1 cellular context compared by ENCODE assay signal in the genomic region with DNA sequence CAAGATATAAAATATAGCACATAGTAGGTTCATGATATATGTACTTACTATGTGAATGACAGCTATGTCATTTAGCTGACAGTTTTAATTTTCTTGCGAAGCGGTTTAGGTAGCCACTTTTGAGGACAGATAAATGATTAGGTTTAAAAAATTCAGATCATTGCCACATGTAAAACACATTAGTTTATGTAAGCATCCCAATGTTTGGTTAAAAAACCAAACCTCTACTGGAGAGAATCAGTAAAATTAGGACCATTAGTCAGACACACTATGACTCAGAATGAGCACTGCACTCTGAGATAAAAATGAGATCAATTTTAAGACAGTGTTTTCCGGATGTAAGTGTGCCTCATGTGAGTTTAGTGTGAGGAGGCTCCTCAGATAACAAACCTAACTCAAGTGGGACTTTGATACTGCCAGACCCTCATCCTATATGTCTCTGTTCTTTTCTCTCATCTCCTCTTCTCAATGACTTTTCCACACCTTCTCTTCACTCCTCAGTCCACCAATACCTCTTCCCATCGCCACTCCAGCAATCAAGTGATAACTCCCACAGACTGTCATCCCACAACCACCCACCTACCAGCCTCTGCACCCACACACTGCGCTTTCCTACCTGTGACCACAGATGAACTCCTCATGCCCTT.
TF ChIP-seq lines count a peak whose summit lies in the region.

No MANE protein-coding gene starts in this region.

TF ChIP-seq in K562, 482 proteins besides CTCF, POLR2A, EP300 and RAD21 (continued from another document and continues in another):
- TF ChIP-seq, protein P1, sequence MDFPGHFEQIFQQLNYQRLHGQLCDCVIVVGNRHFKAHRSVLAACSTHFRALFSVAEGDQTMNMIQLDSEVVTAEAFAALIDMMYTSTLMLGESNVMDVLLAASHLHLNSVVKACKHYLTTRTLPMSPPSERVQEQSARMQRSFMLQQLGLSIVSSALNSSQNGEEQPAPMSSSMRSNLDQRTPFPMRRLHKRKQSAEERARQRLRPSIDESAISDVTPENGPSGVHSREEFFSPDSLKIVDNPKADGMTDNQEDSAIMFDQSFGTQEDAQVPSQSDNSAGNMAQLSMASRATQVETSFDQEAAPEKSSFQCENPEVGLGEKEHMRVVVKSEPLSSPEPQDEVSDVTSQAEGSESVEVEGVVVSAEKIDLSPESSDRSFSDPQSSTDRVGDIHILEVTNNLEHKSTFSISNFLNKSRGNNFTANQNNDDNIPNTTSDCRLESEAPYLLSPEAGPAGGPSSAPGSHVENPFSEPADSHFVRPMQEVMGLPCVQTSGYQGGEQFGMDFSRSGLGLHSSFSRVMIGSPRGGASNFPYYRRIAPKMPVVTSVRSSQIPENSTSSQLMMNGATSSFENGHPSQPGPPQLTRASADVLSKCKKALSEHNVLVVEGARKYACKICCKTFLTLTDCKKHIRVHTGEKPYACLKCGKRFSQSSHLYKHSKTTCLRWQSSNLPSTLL (IDR thresholded peaks at IDR 0.05) = no peak
- TF ChIP-seq BMI1 (IDR thresholded peaks at IDR 0.05; ENCODE audit: low read length) (no peak), GABPA (tag; conservative IDR thresholded peaks at IDR 0.05; ENCODE audit: low read depth) (no peak), XRCC4 (IDR thresholded peaks at IDR 0.05; ENCODE audit: extremely low read depth, insufficient read depth, insufficient read length) (no peak), EP400 (IDR thresholded peaks at IDR 0.05) (peak; percentile 44; the same call in 1 of the 2 replicates), PRPF4 (IDR thresholded peaks at IDR 0.05; ENCODE audit: insufficient read depth, low read depth, low read length, poor library complexity, severe bottlenecking) (no peak), EZH2 (IDR thresholded peaks at IDR 0.05; ENCODE audit: borderline replicate concordance, low read depth, low read length) (no peak), FIP1L1 (IDR thresholded peaks at IDR 0.05; ENCODE audit: low read depth, low read length, poor library complexity, severe bottlenecking) (no peak), SETDB1 (IDR thresholded peaks at IDR 0.05; ENCODE audit: low read length) (no peak), NR2F6 (CRISPR knock-in tag; IDR thresholded peaks at IDR 0.05) (no peak), NR3C1 (CRISPR knock-in tag; IDR thresholded peaks at IDR 0.05) (no peak), PURB (CRISPR knock-in tag; IDR thresholded peaks at IDR 0.05; ENCODE audit: low read depth) (no peak), SAFB (IDR thresholded peaks at IDR 0.05; ENCODE audit: borderline replicate concordance, low read depth, low read length) (no peak), ETV6 (IDR thresholded peaks at IDR 0.05; ENCODE audit: borderline replicate concordance in 1 of 2, low read depth in 2 of 2, low read length in 1 of 2) (no peak), ETV6 (CRISPR knock-in tag; IDR thresholded peaks at IDR 0.05; ENCODE audit: borderline replicate concordance) (no peak), HDAC6 (IDR thresholded peaks at IDR 0.05; ENCODE audit: low read depth, low read length) (no peak), MAFK (IDR thresholded peaks at IDR 0.05; ENCODE audit: low read length) (no peak), KAT2B (IDR thresholded peaks at IDR 0.05; ENCODE audit: low read depth, low read length) (no peak), RBM15 (IDR thresholded peaks at IDR 0.05; ENCODE audit: insufficient read depth, low read length) (no peak), ZNF140 (CRISPR knock-in tag; IDR thresholded peaks at IDR 0.05) (no peak), ZNF384 (IDR thresholded peaks at IDR 0.05; ENCODE audit: low read depth, low read length) (no peak), ZNF232 (CRISPR knock-in tag; IDR thresholded peaks at IDR 0.05) (no peak), FOXA1 (IDR thresholded peaks at IDR 0.05; ENCODE audit: borderline replicate concordance) (no peak), ZFX (CRISPR knock-in tag; IDR thresholded peaks at IDR 0.05) (peak; percentile 20; the same call in 1 of the 2 replicates), RBM39 (optimal IDR thresholded peaks at IDR 0.05; ENCODE audit: low read depth, low read length) (no peak), ZNF717 (CRISPR knock-in tag; IDR thresholded peaks at IDR 0.05) (no peak), E2F3 (CRISPR knock-in tag; IDR thresholded peaks at IDR 0.05) (no peak), RAD51 (IDR thresholded peaks at IDR 0.05; ENCODE audit: borderline replicate concordance, low read depth) (no peak), ZKSCAN3 (CRISPR knock-in tag; IDR thresholded peaks at IDR 0.05) (no peak), TCF3 (CRISPR knock-in tag; IDR thresholded peaks at IDR 0.05) (peak; percentile 88), U2AF1 (optimal IDR thresholded peaks at IDR 0.05; ENCODE audit: low read depth, low read length) (no peak), ZBTB7A (IDR thresholded peaks at IDR 0.05; ENCODE audit: borderline replicate concordance, control insufficient read depth, low read depth, low read length) (no peak), TEAD2 (tag; IDR thresholded peaks at IDR 0.05) (no peak)
- TF ChIP-seq, protein P2, sequence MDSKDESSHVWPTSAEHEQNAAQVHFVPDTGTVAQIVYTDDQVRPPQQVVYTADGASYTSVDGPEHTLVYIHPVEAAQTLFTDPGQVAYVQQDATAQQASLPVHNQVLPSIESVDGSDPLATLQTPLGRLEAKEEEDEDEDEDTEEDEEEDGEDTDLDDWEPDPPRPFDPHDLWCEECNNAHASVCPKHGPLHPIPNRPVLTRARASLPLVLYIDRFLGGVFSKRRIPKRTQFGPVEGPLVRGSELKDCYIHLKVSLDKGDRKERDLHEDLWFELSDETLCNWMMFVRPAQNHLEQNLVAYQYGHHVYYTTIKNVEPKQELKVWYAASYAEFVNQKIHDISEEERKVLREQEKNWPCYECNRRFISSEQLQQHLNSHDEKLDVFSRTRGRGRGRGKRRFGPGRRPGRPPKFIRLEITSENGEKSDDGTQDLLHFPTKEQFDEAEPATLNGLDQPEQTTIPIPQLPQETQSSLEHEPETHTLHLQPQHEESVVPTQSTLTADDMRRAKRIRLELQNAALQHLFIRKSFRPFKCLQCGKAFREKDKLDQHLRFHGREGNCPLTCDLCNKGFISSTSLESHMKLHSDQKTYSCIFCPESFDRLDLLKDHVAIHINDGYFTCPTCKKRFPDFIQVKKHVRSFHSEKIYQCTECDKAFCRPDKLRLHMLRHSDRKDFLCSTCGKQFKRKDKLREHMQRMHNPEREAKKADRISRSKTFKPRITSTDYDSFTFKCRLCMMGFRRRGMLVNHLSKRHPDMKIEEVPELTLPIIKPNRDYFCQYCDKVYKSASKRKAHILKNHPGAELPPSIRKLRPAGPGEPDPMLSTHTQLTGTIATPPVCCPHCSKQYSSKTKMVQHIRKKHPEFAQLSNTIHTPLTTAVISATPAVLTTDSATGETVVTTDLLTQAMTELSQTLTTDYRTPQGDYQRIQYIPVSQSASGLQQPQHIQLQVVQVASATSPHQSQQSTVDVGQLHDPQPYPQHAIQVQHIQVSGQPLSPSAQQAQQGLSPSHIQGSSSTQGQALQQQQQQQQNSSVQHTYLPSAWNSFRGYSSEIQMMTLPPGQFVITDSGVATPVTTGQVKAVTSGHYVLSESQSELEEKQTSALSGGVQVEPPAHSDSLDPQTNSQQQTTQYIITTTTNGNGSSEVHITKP (IDR thresholded peaks at IDR 0.05; ENCODE audit: partially characterized antibody) = peak; percentile 15
- TF ChIP-seq, protein P3, sequence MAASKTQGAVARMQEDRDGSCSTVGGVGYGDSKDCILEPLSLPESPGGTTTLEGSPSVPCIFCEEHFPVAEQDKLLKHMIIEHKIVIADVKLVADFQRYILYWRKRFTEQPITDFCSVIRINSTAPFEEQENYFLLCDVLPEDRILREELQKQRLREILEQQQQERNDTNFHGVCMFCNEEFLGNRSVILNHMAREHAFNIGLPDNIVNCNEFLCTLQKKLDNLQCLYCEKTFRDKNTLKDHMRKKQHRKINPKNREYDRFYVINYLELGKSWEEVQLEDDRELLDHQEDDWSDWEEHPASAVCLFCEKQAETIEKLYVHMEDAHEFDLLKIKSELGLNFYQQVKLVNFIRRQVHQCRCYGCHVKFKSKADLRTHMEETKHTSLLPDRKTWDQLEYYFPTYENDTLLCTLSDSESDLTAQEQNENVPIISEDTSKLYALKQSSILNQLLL (CRISPR knock-in tag; IDR thresholded peaks at IDR 0.05; ENCODE audit: borderline replicate concordance) = no peak
- TF ChIP-seq, protein P4, sequence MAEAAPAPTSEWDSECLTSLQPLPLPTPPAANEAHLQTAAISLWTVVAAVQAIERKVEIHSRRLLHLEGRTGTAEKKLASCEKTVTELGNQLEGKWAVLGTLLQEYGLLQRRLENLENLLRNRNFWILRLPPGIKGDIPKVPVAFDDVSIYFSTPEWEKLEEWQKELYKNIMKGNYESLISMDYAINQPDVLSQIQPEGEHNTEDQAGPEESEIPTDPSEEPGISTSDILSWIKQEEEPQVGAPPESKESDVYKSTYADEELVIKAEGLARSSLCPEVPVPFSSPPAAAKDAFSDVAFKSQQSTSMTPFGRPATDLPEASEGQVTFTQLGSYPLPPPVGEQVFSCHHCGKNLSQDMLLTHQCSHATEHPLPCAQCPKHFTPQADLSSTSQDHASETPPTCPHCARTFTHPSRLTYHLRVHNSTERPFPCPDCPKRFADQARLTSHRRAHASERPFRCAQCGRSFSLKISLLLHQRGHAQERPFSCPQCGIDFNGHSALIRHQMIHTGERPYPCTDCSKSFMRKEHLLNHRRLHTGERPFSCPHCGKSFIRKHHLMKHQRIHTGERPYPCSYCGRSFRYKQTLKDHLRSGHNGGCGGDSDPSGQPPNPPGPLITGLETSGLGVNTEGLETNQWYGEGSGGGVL (CRISPR knock-in tag; IDR thresholded peaks at IDR 0.05) = no peak
- TF ChIP-seq, protein P5, sequence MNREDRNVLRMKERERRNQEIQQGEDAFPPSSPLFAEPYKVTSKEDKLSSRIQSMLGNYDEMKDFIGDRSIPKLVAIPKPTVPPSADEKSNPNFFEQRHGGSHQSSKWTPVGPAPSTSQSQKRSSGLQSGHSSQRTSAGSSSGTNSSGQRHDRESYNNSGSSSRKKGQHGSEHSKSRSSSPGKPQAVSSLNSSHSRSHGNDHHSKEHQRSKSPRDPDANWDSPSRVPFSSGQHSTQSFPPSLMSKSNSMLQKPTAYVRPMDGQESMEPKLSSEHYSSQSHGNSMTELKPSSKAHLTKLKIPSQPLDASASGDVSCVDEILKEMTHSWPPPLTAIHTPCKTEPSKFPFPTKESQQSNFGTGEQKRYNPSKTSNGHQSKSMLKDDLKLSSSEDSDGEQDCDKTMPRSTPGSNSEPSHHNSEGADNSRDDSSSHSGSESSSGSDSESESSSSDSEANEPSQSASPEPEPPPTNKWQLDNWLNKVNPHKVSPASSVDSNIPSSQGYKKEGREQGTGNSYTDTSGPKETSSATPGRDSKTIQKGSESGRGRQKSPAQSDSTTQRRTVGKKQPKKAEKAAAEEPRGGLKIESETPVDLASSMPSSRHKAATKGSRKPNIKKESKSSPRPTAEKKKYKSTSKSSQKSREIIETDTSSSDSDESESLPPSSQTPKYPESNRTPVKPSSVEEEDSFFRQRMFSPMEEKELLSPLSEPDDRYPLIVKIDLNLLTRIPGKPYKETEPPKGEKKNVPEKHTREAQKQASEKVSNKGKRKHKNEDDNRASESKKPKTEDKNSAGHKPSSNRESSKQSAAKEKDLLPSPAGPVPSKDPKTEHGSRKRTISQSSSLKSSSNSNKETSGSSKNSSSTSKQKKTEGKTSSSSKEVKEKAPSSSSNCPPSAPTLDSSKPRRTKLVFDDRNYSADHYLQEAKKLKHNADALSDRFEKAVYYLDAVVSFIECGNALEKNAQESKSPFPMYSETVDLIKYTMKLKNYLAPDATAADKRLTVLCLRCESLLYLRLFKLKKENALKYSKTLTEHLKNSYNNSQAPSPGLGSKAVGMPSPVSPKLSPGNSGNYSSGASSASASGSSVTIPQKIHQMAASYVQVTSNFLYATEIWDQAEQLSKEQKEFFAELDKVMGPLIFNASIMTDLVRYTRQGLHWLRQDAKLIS (CRISPR knock-in tag; IDR thresholded peaks at IDR 0.05) = no peak; the same call in 1 of the 2 replicates
- TF ChIP-seq, protein P6, sequence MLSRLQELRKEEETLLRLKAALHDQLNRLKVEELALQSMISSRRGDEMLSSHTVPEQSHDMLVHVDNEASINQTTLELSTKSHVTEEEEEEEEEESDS (CRISPR knock-in tag; IDR thresholded peaks at IDR 0.05) = no peak
- TF ChIP-seq, protein P7, sequence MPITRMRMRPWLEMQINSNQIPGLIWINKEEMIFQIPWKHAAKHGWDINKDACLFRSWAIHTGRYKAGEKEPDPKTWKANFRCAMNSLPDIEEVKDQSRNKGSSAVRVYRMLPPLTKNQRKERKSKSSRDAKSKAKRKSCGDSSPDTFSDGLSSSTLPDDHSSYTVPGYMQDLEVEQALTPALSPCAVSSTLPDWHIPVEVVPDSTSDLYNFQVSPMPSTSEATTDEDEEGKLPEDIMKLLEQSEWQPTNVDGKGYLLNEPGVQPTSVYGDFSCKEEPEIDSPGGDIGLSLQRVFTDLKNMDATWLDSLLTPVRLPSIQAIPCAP (CRISPR knock-in tag; IDR thresholded peaks at IDR 0.05; ENCODE audit: borderline replicate concordance) = no peak
- TF ChIP-seq, protein P8, sequence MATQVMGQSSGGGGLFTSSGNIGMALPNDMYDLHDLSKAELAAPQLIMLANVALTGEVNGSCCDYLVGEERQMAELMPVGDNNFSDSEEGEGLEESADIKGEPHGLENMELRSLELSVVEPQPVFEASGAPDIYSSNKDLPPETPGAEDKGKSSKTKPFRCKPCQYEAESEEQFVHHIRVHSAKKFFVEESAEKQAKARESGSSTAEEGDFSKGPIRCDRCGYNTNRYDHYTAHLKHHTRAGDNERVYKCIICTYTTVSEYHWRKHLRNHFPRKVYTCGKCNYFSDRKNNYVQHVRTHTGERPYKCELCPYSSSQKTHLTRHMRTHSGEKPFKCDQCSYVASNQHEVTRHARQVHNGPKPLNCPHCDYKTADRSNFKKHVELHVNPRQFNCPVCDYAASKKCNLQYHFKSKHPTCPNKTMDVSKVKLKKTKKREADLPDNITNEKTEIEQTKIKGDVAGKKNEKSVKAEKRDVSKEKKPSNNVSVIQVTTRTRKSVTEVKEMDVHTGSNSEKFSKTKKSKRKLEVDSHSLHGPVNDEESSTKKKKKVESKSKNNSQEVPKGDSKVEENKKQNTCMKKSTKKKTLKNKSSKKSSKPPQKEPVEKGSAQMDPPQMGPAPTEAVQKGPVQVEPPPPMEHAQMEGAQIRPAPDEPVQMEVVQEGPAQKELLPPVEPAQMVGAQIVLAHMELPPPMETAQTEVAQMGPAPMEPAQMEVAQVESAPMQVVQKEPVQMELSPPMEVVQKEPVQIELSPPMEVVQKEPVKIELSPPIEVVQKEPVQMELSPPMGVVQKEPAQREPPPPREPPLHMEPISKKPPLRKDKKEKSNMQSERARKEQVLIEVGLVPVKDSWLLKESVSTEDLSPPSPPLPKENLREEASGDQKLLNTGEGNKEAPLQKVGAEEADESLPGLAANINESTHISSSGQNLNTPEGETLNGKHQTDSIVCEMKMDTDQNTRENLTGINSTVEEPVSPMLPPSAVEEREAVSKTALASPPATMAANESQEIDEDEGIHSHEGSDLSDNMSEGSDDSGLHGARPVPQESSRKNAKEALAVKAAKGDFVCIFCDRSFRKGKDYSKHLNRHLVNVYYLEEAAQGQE (CRISPR knock-in tag; IDR thresholded peaks at IDR 0.05; ENCODE audit: low read depth) = no peak
